1 cellular context compared by ENCODE assay signal in the genomic region with DNA sequence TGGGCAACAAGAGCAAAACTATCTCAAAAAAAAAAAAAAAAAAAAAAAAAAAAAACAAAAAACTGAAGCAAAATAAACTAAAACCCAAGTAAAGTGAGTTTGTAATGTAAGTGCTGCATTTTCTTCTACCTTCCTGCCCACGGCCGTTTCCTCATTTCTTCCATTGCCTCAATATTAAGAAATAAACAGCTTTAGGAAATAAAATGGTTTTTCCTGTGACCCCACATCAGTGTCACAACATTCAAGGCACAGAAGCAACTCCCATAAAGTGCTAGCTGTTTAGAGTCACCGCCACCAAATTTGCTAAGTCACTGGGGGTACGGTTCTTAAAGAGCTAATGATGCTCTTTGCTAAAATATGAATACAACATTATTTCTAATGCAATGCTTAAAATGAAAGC.
A peak's percentile ranks its signal among the peaks of the same experiment; 100 is the strongest.
TF ChIP-seq lines count a peak whose summit lies in the region.

No MANE protein-coding gene starts in this region.

TF ChIP-seq in K562, 482 proteins besides CTCF, POLR2A, EP300 and RAD21:
- TF ChIP-seq RB1 (IDR thresholded peaks at IDR 0.05; ENCODE audit: low read depth) = 0 out of 2 replicates have a peak, but pooled peaks have one; percentile 27
- peak; percentile 81 for TF ChIP-seq NFE2 (IDR thresholded peaks at IDR 0.05; ENCODE audit: low read depth)
- TF ChIP-seq MAFK (IDR thresholded peaks at IDR 0.05; ENCODE audit: low read length) = peak; percentile 55; the same call in 1 of the 2 replicates
- TF ChIP-seq, protein P1, sequence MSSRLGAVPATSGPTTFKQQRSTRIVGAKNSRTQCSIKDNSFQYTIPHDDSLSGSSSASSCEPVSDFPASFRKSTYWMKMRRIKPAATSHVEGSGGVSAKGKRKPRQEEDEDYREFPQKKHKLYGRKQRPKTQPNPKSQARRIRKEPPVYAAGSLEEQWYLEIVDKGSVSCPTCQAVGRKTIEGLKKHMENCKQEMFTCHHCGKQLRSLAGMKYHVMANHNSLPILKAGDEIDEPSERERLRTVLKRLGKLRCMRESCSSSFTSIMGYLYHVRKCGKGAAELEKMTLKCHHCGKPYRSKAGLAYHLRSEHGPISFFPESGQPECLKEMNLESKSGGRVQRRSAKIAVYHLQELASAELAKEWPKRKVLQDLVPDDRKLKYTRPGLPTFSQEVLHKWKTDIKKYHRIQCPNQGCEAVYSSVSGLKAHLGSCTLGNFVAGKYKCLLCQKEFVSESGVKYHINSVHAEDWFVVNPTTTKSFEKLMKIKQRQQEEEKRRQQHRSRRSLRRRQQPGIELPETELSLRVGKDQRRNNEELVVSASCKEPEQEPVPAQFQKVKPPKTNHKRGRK (tag; IDR thresholded peaks at IDR 0.05) = peak; percentile 72; the same call in 1 of the 2 replicates
- TF ChIP-seq MAFG (tag; conservative IDR thresholded peaks at IDR 0.05) = peak; percentile 79
- peak; percentile 75 for TF ChIP-seq C11orf30 (IDR thresholded peaks at IDR 0.05; ENCODE audit: low read depth)
- peak; percentile 73 for TF ChIP-seq ZNF316 (IDR thresholded peaks at IDR 0.05)
- TF ChIP-seq NFE2L1 (tag; IDR thresholded peaks at IDR 0.05; ENCODE audit: borderline replicate concordance, low read depth) = peak; percentile 16; the same call in 1 of the 2 replicates
- peak; percentile 49; the same call in 1 of the 2 replicates for TF ChIP-seq MAFF (IDR thresholded peaks at IDR 0.05; ENCODE audit: low read length)
- TF ChIP-seq, protein P2, sequence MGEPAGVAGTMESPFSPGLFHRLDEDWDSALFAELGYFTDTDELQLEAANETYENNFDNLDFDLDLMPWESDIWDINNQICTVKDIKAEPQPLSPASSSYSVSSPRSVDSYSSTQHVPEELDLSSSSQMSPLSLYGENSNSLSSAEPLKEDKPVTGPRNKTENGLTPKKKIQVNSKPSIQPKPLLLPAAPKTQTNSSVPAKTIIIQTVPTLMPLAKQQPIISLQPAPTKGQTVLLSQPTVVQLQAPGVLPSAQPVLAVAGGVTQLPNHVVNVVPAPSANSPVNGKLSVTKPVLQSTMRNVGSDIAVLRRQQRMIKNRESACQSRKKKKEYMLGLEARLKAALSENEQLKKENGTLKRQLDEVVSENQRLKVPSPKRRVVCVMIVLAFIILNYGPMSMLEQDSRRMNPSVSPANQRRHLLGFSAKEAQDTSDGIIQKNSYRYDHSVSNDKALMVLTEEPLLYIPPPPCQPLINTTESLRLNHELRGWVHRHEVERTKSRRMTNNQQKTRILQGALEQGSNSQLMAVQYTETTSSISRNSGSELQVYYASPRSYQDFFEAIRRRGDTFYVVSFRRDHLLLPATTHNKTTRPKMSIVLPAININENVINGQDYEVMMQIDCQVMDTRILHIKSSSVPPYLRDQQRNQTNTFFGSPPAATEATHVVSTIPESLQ (CRISPR knock-in tag; IDR thresholded peaks at IDR 0.05) = no peak
- no peak for TF ChIP-seq NR1H2 (CRISPR knock-in tag; IDR thresholded peaks at IDR 0.05)
